ENCODE assay signal across 19 cellular contexts in the genomic region with DNA sequence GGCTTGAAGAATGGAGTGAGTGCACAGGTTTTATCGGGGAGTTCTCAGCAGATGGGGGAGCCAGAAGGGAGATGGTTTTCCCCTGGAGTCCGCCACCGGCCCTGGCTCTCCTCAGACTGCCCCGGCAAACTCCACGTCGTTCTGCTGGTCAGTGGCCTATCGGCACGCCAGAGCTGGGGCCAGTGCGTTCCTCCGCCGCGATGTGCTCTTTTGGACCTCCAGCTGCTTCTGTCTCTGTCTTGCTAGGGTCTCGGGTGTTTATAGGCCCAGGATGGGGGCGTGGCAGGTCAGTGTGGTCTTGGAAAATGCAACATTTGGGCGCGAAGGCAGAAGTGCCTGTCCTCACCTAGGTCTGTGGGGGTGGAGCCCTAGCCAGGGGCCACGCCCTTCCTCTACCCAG. TPM values are rescaled to one million over a fixed set of nuclear protein-coding genes. Genes with fewer than 3 reads are reported as not detected.
A peak's percentile ranks its signal among the peaks of the same experiment; 100 is the strongest.
DNase-seq lines count a peak whose midpoint lies in the region; ATAC-seq, FAIRE-seq and TF ChIP-seq lines count a peak whose summit lies in the region.
"Had no signal": no experiment of that assay in that cellular context is flagged by ENCODE, and none has a peak within 500 bp of the region (broad histone marks: within the 10 kb centered on the region; RNA-seq: fewer than 3 reads in every experiment).

No MANE protein-coding gene starts in this region.

- DNase-seq in GM23338 (ENCODE audit: low spot score) (no peak), MM.1S (no peak), PC-9 (no peak), HepG2 (ENCODE audit: low spot score) (no peak)
- DNase-seq: CD4-positive, CD25-positive, alpha-beta regulatory T cell; CD8-positive, alpha-beta memory T cell; COR-L47; DMS 273 treated with DMSO at 0.1 percent for 48 hours; DMS53; DND-41; EL; GOT3; H7; HFFc6 had no signal

- H3K36me3 ChIP-seq in GM23338 (ENCODE audit: insufficient read depth) (no peaks in the 10 kb centered on the region), MM.1S (replicated peaks; ENCODE audit: insufficient read depth, low read length) (no peaks in the 10 kb centered on the region), PC-9 (ENCODE audit: low read depth) (no peaks in the 10 kb centered on the region), HepG2 (replicated peaks in 1 of 2; ENCODE audit: control insufficient read depth in 1 of 2, insufficient read depth in 2 of 2, low read length in 2 of 2) (no peaks in the 10 kb centered on the region)
- H3K36me3 ChIP-seq: BLaER1 treated with 17β-estradiol and CSF1 and Interleukin-3, amounts not matched to agents 10 nM and 100 nM had no signal

- peak overlapping the region; percentile 74; the same call in 1 of the 2 replicates for H2AFZ ChIP-seq in GM23338
- H2AFZ ChIP-seq in MM.1S (ENCODE audit: low read length): no peak overlapping the region
- H2AFZ ChIP-seq in PC-9: no peak overlapping the region
- H2AFZ ChIP-seq in HepG2 (ENCODE audit: low read length): no peak overlapping the region

- peaks cover 6% of the 10 kb centered on the region for H3K27me3 Mint-ChIP-seq in GM23338 (ENCODE audit: insufficient read depth, low read depth, poor library complexity)
- H3K27me3 Mint-ChIP-seq in dendritic cell treated with granulocyte-macrophage colony-stimulating factor and Interleukin-4, amounts not matched to agents 40 ng/mL and 50 ng/mL, for 4 days: peaks cover 5% of the 10 kb centered on the region
- H3K27me3 Mint-ChIP-seq: B cell had no signal

- WGBS in HepG2 (ENCODE audit: low lambda C conversion rate): 55% methylated on average over 17 of the region's 17 CpGs

- no peak for TF ChIP-seq POLR2A in HepG2 (IDR thresholded peaks at IDR 0.05; ENCODE audit: insufficient read depth in 1 of 2, low read depth in 2 of 2, low read length in 2 of 2)

- H3K4me2 ChIP-seq in GM23338 (no peak overlapping the region), MM.1S (ENCODE audit: low read depth, low read length) (no peak overlapping the region), PC-9 (no peak overlapping the region), HepG2 (ENCODE audit: low read depth, low read length) (no peak overlapping the region)

- no peak overlapping the region for H3K4me3 Mint-ChIP-seq in GM23338
- no peak overlapping the region for H3K4me3 Mint-ChIP-seq in dendritic cell treated with granulocyte-macrophage colony-stimulating factor and Interleukin-4, amounts not matched to agents 40 ng/mL and 50 ng/mL, for 4 days
- H3K4me3 Mint-ChIP-seq: B cell; CD4-positive, CD25-positive, alpha-beta regulatory T cell; CD8-positive, alpha-beta memory T cell; HFFc6 had no signal

- no peak overlapping the region for H3K27ac Mint-ChIP-seq in GM23338
- peak overlapping the region; percentile 37 for H3K27ac Mint-ChIP-seq in dendritic cell treated with granulocyte-macrophage colony-stimulating factor and Interleukin-4, amounts not matched to agents 40 ng/mL and 50 ng/mL, for 4 days
- H3K27ac Mint-ChIP-seq: B cell; CD8-positive, alpha-beta memory T cell; HFFc6 had no signal

- TF ChIP-seq EP300 in HepG2 (IDR thresholded peaks at IDR 0.05; ENCODE audit: low read depth in 2 of 2, low read length in 2 of 2) (no peak), HepG2 (CRISPR knock-in tag; IDR thresholded peaks at IDR 0.05; ENCODE audit: borderline replicate concordance) (no peak)

- H3K36me3 Mint-ChIP-seq in GM23338 (ENCODE audit: low read depth): no peaks in the 10 kb centered on the region
- H3K36me3 Mint-ChIP-seq in dendritic cell treated with granulocyte-macrophage colony-stimulating factor and Interleukin-4, amounts not matched to agents 40 ng/mL and 50 ng/mL, for 4 days (ENCODE audit: low read depth): no peaks in the 10 kb centered on the region
- H3K36me3 Mint-ChIP-seq: CD4-positive, CD25-positive, alpha-beta regulatory T cell; CD8-positive, alpha-beta memory T cell had no signal

- H3K4me3 ChIP-seq in GM23338 (no peak overlapping the region), MM.1S (ENCODE audit: low read length) (no peak overlapping the region), PC-9 (no peak overlapping the region), HepG2 (replicated peaks in 1 of 3; ENCODE audit: insufficient read depth in 1 of 3, low read depth in 2 of 3, low read length in 3 of 3) (no peak overlapping the region)
- H3K4me3 ChIP-seq: BLaER1 treated with 17β-estradiol and CSF1 and Interleukin-3, amounts not matched to agents 10 nM and 100 nM had no signal

- no peak overlapping the region for H3K27ac ChIP-seq in GM23338 (ENCODE audit: low read depth)
- peak overlapping the region; percentile 100; the same call in 1 of the 2 replicates for H3K27ac ChIP-seq in MM.1S (ENCODE audit: low read length)
- no peak overlapping the region for H3K27ac ChIP-seq in PC-9
- no peak overlapping the region for H3K27ac ChIP-seq in HepG2 (ENCODE audit: extremely low read length, insufficient read depth, low read length)
- H3K27ac ChIP-seq: BLaER1 treated with 17β-estradiol and CSF1 and Interleukin-3, amounts not matched to agents 10 nM and 100 nM had no signal

- TF ChIP-seq CTCF in GM23338 (conservative IDR thresholded peaks at IDR 0.05; ENCODE audit: low read depth in 2 of 2): no peak
- TF ChIP-seq CTCF in MM.1S (IDR thresholded peaks at IDR 0.05; ENCODE audit: low read length): no peak
- no peak for TF ChIP-seq CTCF in PC-9 (conservative IDR thresholded peaks at IDR 0.05)
- no peak for TF ChIP-seq CTCF in HepG2 (CRISPR knock-in tag; IDR thresholded peaks at IDR 0.05)

- H4K20me1 ChIP-seq in GM23338 (replicated peaks; ENCODE audit: insufficient read depth): no peaks in the 10 kb centered on the region
- no peaks in the 10 kb centered on the region for H4K20me1 ChIP-seq in MM.1S (ENCODE audit: insufficient read depth, low read length)
- no peaks in the 10 kb centered on the region for H4K20me1 ChIP-seq in PC-9 (ENCODE audit: insufficient read depth)
- H4K20me1 ChIP-seq in HepG2 (ENCODE audit: insufficient read depth, low read length): no peaks in the 10 kb centered on the region
- H4K20me1 ChIP-seq: BLaER1 treated with 17β-estradiol and CSF1 and Interleukin-3, amounts not matched to agents 10 nM and 100 nM had no signal

- H3K79me2 ChIP-seq in GM23338 (replicated peaks; ENCODE audit: insufficient read depth) (no peaks in the 10 kb centered on the region), MM.1S (ENCODE audit: low read length) (no peaks in the 10 kb centered on the region; the same call in 1 of the 2 replicates), PC-9 (ENCODE audit: low read depth) (no peaks in the 10 kb centered on the region), HepG2 (ENCODE audit: insufficient read depth, low read length) (no peaks in the 10 kb centered on the region)

- BruUV-seq in PC-9 (replicated peaks; lab: Mats Ljungman, UMichigan): no TSS peak
- BruUV-seq in HepG2 (replicated peaks; lab: Mats Ljungman, UMichigan): no TSS peak

- H3K4me1 ChIP-seq in GM23338 (ENCODE audit: insufficient read depth) (no peaks in the 10 kb centered on the region), MM.1S (ENCODE audit: low read length) (peaks cover 81% of the 10 kb centered on the region), PC-9 (replicated peaks; ENCODE audit: insufficient read depth) (peaks cover 11% of the 10 kb centered on the region; the same call in 1 of the 2 replicates), HepG2 (ENCODE audit: insufficient read depth, low read length) (no peaks in the 10 kb centered on the region)

- peaks cover 4% of the 10 kb centered on the region; the same call in 1 of the 3 replicates for H3K9me3 Mint-ChIP-seq in GM23338
- H3K9me3 Mint-ChIP-seq in dendritic cell treated with granulocyte-macrophage colony-stimulating factor and Interleukin-4, amounts not matched to agents 40 ng/mL and 50 ng/mL, for 4 days: peaks cover 8% of the 10 kb centered on the region
- H3K9me3 Mint-ChIP-seq: CD4-positive, CD25-positive, alpha-beta regulatory T cell; HFFc6 had no signal

- intact Hi-C loops in dendritic cell treated with granulocyte-macrophage colony-stimulating factor and Interleukin-4, amounts not matched to agents 40 ng/mL and 50 ng/mL, for 4 days (cut with micrococcal nuclease): no loop called here
- intact Hi-C loops in PC-9 (cut with micrococcal nuclease; ENCODE audit: unreplicated experiment): no loop called here
- intact Hi-C loops in HepG2 (cut with micrococcal nuclease; ENCODE audit: unreplicated experiment): no loop called here

- H3K9me2 ChIP-seq in GM23338 (ENCODE audit: insufficient read depth) (0 out of 2 replicates have a peak, but pooled peaks cover 6% of the 10 kb centered on the region), MM.1S (replicated peaks; ENCODE audit: insufficient read depth, low read length) (no peaks in the 10 kb centered on the region), PC-9 (ENCODE audit: insufficient read depth) (no peaks in the 10 kb centered on the region; the same call in 1 of the 2 replicates)

- no peak for TF ChIP-seq RAD21 in HepG2 (CRISPR knock-in tag; IDR thresholded peaks at IDR 0.05)

- H3K9me3 ChIP-seq in MM.1S (replicated peaks; ENCODE audit: insufficient read depth, low read length): no peaks in the 10 kb centered on the region
- no peaks in the 10 kb centered on the region for H3K9me3 ChIP-seq in PC-9 (ENCODE audit: insufficient read depth, low read depth)
- H3K9me3 ChIP-seq in HepG2 (ENCODE audit: low read length): no peaks in the 10 kb centered on the region

- POLR2A ChIA-PET in PC-9 (lab: Charles Lee; ENCODE audit: unreplicated experiment): no interaction called here
- POLR2A ChIA-PET in HepG2 (lab: Yijun Ruan, JAX): no interaction called here

- H3K27me3 ChIP-seq in GM23338 (ENCODE audit: insufficient read depth): no peaks in the 10 kb centered on the region
- no peaks in the 10 kb centered on the region for H3K27me3 ChIP-seq in MM.1S (replicated peaks; ENCODE audit: insufficient read depth, low read length)
- no peaks in the 10 kb centered on the region for H3K27me3 ChIP-seq in PC-9 (ENCODE audit: insufficient read depth, low read depth)
- peaks cover 2 to 28% of the 10 kb centered on the region in 2 experiments; a peak in 2 of 5 replicates for H3K27me3 ChIP-seq in HepG2 (ENCODE audit: control insufficient read depth in 1 of 2, insufficient read depth in 2 of 2, low read length in 2 of 2)
- H3K27me3 ChIP-seq: BLaER1 treated with 17β-estradiol and CSF1 and Interleukin-3, amounts not matched to agents 10 nM and 100 nM had no signal

- peaks cover 14% of the 10 kb centered on the region for H3K4me1 Mint-ChIP-seq in GM23338
- peaks cover 31% of the 10 kb centered on the region for H3K4me1 Mint-ChIP-seq in dendritic cell treated with granulocyte-macrophage colony-stimulating factor and Interleukin-4, amounts not matched to agents 40 ng/mL and 50 ng/mL, for 4 days (ENCODE audit: low read depth)
- H3K4me1 Mint-ChIP-seq: CD8-positive, alpha-beta memory T cell had no signal

- FAIRE-seq in HepG2 (lab: Jason Lieb, UNC): no peak

- CTCF ChIA-PET in PC-9 (lab: Charles Lee) (no interaction called here), HepG2 (lab: Yijun Ruan, JAX; ENCODE audit: low intra/inter-chr PET ratio, low total read pairs) (no interaction called here)

- ATAC-seq in GM23338: no peak
- ATAC-seq in HepG2: no peak
- no peak for ATAC-seq in HG03039 (IDR thresholded peaks at IDR 0.05; ENCODE audit: unreplicated experiment)
- ATAC-seq: HCT116 had no signal

- H3K9ac ChIP-seq in MM.1S (ENCODE audit: low read length) (no peak overlapping the region), HepG2 (ENCODE audit: insufficient read depth, low read depth, low read length) (no peak overlapping the region)
- H3K9ac ChIP-seq: BLaER1 treated with 17β-estradiol and CSF1 and Interleukin-3, amounts not matched to agents 10 nM and 100 nM had no signal

- no peaks in the 10 kb centered on the region for H3F3A ChIP-seq in GM23338 (replicated peaks; ENCODE audit: low read depth)
- peaks cover 54% of the 10 kb centered on the region for H3F3A ChIP-seq in MM.1S (ENCODE audit: insufficient read depth, low read length)
- no peaks in the 10 kb centered on the region for H3F3A ChIP-seq in PC-9 (ENCODE audit: insufficient read depth, low read depth)

- in situ Hi-C loops in HepG2 (cut with HindIII; ENCODE audit: extremely low pct_ligation_motif_present, low pct_unique_long_range_greater_than_20kb): no loop called here

RNA-seq across cellular contexts. Expression of a gene that starts 53.0 kb away (rescaled TPM):
- not detected in 2 replicates for total RNA-seq in GM23338 (2014; rRNA removed; shearing (Covaris generic))
- not detected in 2 replicates for polyA plus RNA-seq in GM23338 (2016; fragmentation: Nextera tagmentation; extraction: Ambion mirVana)
- 4.1 and 7.9 TPM in 2 replicates for total RNA-seq in PC-9 (2021)
- total RNA-seq in HepG2 (2016; rRNA removed; fragmentation: Illumina TruSeq; extraction: Trizol): not detected in 2 replicates
- total RNA-seq in HepG2 (2016; cell fraction: cytosol; rRNA removed; fragmentation: Illumina TruSeq; extraction: Trizol; ENCODE audit: low read depth): not detected in 2 replicates
- not detected in 2 replicates for total RNA-seq in HepG2 (2016; cell fraction: insoluble cytoplasmic fraction; rRNA removed; fragmentation: Illumina TruSeq; extraction: Trizol)
- not detected in 2 replicates for total RNA-seq in HepG2 (2016; cell fraction: membrane; rRNA removed; fragmentation: Illumina TruSeq; extraction: Trizol)
- not detected in 2 replicates for total RNA-seq in HepG2 (2016; cell fraction: nucleus; rRNA removed; fragmentation: Illumina TruSeq; extraction: Trizol)
- not detected in 2 replicates for polyA plus RNA-seq in HepG2 (2011; rRNA removed)
- polyA plus RNA-seq in HepG2 (2011; cell fraction: cytosol; rRNA removed): not detected in 2 replicates
- not detected in 2 replicates for polyA plus RNA-seq in HepG2 (2011; cell fraction: nucleus; rRNA removed)
- not detected in 2 replicates for polyA plus RNA-seq in HepG2 (2012)
- polyA plus RNA-seq in HepG2 (2016; cell fraction: cytosol; fragmentation: Illumina TruSeq; extraction: Trizol; ENCODE audit: low read depth): not detected in 2 replicates
- not detected in 2 replicates for polyA plus RNA-seq in HepG2 (2016; cell fraction: insoluble cytoplasmic fraction; fragmentation: Illumina TruSeq; extraction: Trizol; ENCODE audit: low read depth)
- not detected in 2 replicates for polyA plus RNA-seq in HepG2 (2016; cell fraction: membrane; fragmentation: Illumina TruSeq; extraction: Trizol; ENCODE audit: low read depth)
- not detected in 2 replicates for polyA plus RNA-seq in HepG2 (2016; cell fraction: nucleus; fragmentation: Illumina TruSeq; extraction: Trizol; ENCODE audit: insufficient read depth, low read depth)
- polyA minus RNA-seq in HepG2 (2011; rRNA and poly(A)+ RNA removed; ENCODE audit: low replicate concordance): 0.42 TPM in 1 of 2 replicates, not detected in the other
- polyA minus RNA-seq in HepG2 (2011; cell fraction: cytosol; rRNA and poly(A)+ RNA removed): not detected in 2 replicates
- polyA minus RNA-seq in HepG2 (2011; cell fraction: nucleus; rRNA and poly(A)+ RNA removed): not detected in 2 replicates
- polyA plus RNA-seq: CD8-positive, alpha-beta memory T cell had no signal
